Comparison of ENCODE assay signal across 8 cellular contexts in genomic region chr2:89882880-89883279, GRCh38.
DNase-seq lines count a peak whose midpoint lies in the region; ATAC-seq and TF ChIP-seq lines count a peak whose summit lies in the region.
"Not testable (repeated sequence)": the region's sequence is repeated elsewhere in the genome, so short reads cannot be mapped to it uniquely, and the experiment has no call there.

No MANE protein-coding gene starts in this region.

- H3K4me3 ChIP-seq in Karpas-422 (ENCODE audit: low read length); left lung: not testable (repeated sequence)

- H3K4me1 ChIP-seq in Karpas-422 (ENCODE audit: low read length) = peaks cover 20% of the 10 kb centered on the region
- H3K4me1 ChIP-seq in left lung = not testable (repeated sequence)

- H3K9me2 ChIP-seq in Karpas-422 (replicated peaks; ENCODE audit: insufficient read depth, low read length) = not testable (repeated sequence)

- H3K79me2 ChIP-seq in Karpas-422 (ENCODE audit: low read length) = not testable (repeated sequence)

- not testable (repeated sequence) for H4K20me1 ChIP-seq in Karpas-422 (ENCODE audit: insufficient read depth, low read depth, low read length)

- intact Hi-C loops in left lung (cut with DNase I) = not testable (repeated sequence)

- not testable (repeated sequence) for H3K9ac ChIP-seq in Karpas-422 (ENCODE audit: low read length)

- H3K27me3 ChIP-seq in Karpas-422 (ENCODE audit: low read length); left lung: not testable (repeated sequence)

- not testable (repeated sequence) for TF ChIP-seq CTCF in left lung (IDR thresholded peaks at IDR 0.05)

- not testable (repeated sequence) for H3K9me3 ChIP-seq in Karpas-422 (ENCODE audit: low read length); left lung

- H3K4me2 ChIP-seq in Karpas-422 (ENCODE audit: low read depth, low read length, poor library complexity, severe bottlenecking) = peak overlapping the region; percentile 61

- ATAC-seq in GM18508 (IDR thresholded peaks at IDR 0.05; ENCODE audit: insufficient read depth, unreplicated experiment) (peak; percentile 91), GM18909 (IDR thresholded peaks at IDR 0.05; ENCODE audit: poor library complexity, unreplicated experiment) (peak; percentile 88), GM21423 (IDR thresholded peaks at IDR 0.05; ENCODE audit: unreplicated experiment) (peak; percentile 72), HG02610 (IDR thresholded peaks at IDR 0.05; ENCODE audit: unreplicated experiment) (peak; percentile 72), HG02885 (IDR thresholded peaks at IDR 0.05; ENCODE audit: poor library complexity, unreplicated experiment) (peak; percentile 79), HG03378 (IDR thresholded peaks at IDR 0.05; ENCODE audit: unreplicated experiment) (peak; percentile 95), left lung (peak; percentile 33)

- H2AFZ ChIP-seq in Karpas-422 (ENCODE audit: low read length) = not testable (repeated sequence)

- not testable (repeated sequence) for DNase-seq in Karpas-422, left lung

- not testable (repeated sequence) for H3K36me3 ChIP-seq in Karpas-422 (ENCODE audit: insufficient read depth, low read length); left lung

- peak overlapping the region; percentile 87; the same call in 1 of the 2 replicates for H3K27ac ChIP-seq in Karpas-422 (ENCODE audit: low read length)
- H3K27ac ChIP-seq in left lung = not testable (repeated sequence)

Comparison
In these comparisons a context has a peak if more than half of its experiments do, and no peak if none do; other contexts are left out.
1. ATAC-seq: peak in every context shown above with its lines; median percentile 95 in HG03378; 91 in GM18508; 88 in GM18909; 79 in HG02885; 72 in GM21423; 72 in HG02610; 33 in left lung.